11 cellular contexts compared by ENCODE assay signal in genomic region chr6:157762636-157763035, GRCh38.
A peak's percentile ranks its signal among the peaks of the same experiment; 100 is the strongest.
DNase-seq lines count a peak whose midpoint lies in the region; ATAC-seq, FAIRE-seq and TF ChIP-seq lines count a peak whose summit lies in the region.
"Had no signal": no experiment of that assay in that cellular context is flagged by ENCODE, and none has a peak within 500 bp of the region (broad histone marks: within the 10 kb centered on the region; RNA-seq: fewer than 3 reads in every experiment).

No MANE protein-coding gene starts in this region.

- intact Hi-C loops in PC-9 (cut with micrococcal nuclease; ENCODE audit: unreplicated experiment), result loop anchor here (1.0 to 10.0 kb wide), 6 partner anchors 62 to 882 kb away; partner anchors contain the start of genes DYNLT1 and TMEM242

- no peak overlapping the region for H3K4me3 Mint-ChIP-seq in effector memory CD8-positive, alpha-beta T cell

- peaks cover 59% of the 10 kb centered on the region for H3K4me1 ChIP-seq in PC-9 (replicated peaks; ENCODE audit: insufficient read depth)
- H3K4me1 ChIP-seq in small intestine (ENCODE audit: control insufficient read depth in 2 of 2, insufficient read depth in 1 of 2, low read depth in 1 of 2, low read length in 1 of 2), result peaks cover 20 to 25% of the 10 kb centered on the region in 2 donors

- H3K27ac ChIP-seq in PC-9 (peak overlapping the region; percentile 99), small intestine (ENCODE audit: low read depth in 1 of 2, low read length in 1 of 2) (peak overlapping the region; percentile 61 to 95)

- POLR2A ChIA-PET in PC-9 (lab: Charles Lee; ENCODE audit: unreplicated experiment), result no interaction called here

- no peaks in the 10 kb centered on the region for H3K9me3 Mint-ChIP-seq in effector memory CD8-positive, alpha-beta T cell

- ATAC-seq in effector memory CD8-positive, alpha-beta T cell (replicated peaks), result no peak
- ATAC-seq in GM21576 (IDR thresholded peaks at IDR 0.05; ENCODE audit: unreplicated experiment), result no peak

- no peak overlapping the region for H3K4me3 ChIP-seq in PC-9
- no peak overlapping the region for H3K4me3 ChIP-seq in small intestine (ENCODE audit: low read depth in 1 of 2, low read length in 2 of 2)
- H3K4me3 ChIP-seq: spleen had no signal

- H3K27me3 Mint-ChIP-seq in effector memory CD8-positive, alpha-beta T cell, result peaks cover 0 to 6% of the 10 kb centered on the region in 2 donors

- peak overlapping the region; percentile 72 for H3K4me2 ChIP-seq in PC-9

- no peaks in the 10 kb centered on the region for H3K9me3 ChIP-seq in PC-9 (ENCODE audit: insufficient read depth, low read depth)
- no peaks in the 10 kb centered on the region for H3K9me3 ChIP-seq in small intestine (ENCODE audit: control insufficient read depth, low read depth)
- H3K9me3 ChIP-seq: spleen had no signal

- peaks cover 42% of the 10 kb centered on the region for H3F3A ChIP-seq in PC-9 (ENCODE audit: insufficient read depth, low read depth)

- H3K27me3 ChIP-seq in PC-9 (ENCODE audit: insufficient read depth, low read depth) (no peaks in the 10 kb centered on the region), small intestine (ENCODE audit: control insufficient read depth in 2 of 2, insufficient read depth in 2 of 2, low read length in 2 of 2) (no peaks in the 10 kb centered on the region)
- H3K27me3 ChIP-seq: spleen had no signal

- no peaks in the 10 kb centered on the region for H3K9me2 ChIP-seq in PC-9 (ENCODE audit: insufficient read depth)

- no peak overlapping the region for H2AFZ ChIP-seq in PC-9

- H3K27ac Mint-ChIP-seq in effector memory CD8-positive, alpha-beta T cell, result peak overlapping the region; percentile 8 to 61

- no peak; the same call in 1 of the 2 replicates for TF ChIP-seq CTCF in PC-9 (conservative IDR thresholded peaks at IDR 0.05)

- DNase-seq in NCI-H345 (lab: John Stamatoyannopoulos, UW) (peak; percentile 4), NCI-H345 treated with DMSO at 0.1 percent for 48 hours (lab: John Stamatoyannopoulos, UW; ENCODE audit: unreplicated experiment) (no peak), PC-9 (no peak), small intestine (no peak), glomerular visceral epithelial cell (ENCODE audit: extremely low spot score) (no peak), NCI-H748 treated with DMSO at 0.1 percent for 48 hours (lab: John Stamatoyannopoulos, UW) (no peak)
- no peak for DNase-seq in effector memory CD8-positive, alpha-beta T cell
- DNase-seq: activated CD4-positive, alpha-beta T cell treated with anti-CD3 and anti-CD28 coated beads, Interleukin-2, amount 50 U/mL, for 4 hours; spleen had no signal

- FAIRE-seq in small intestine (lab: Jason Lieb, UNC), result no peak
- FAIRE-seq: A204.1 had no signal

- no peaks in the 10 kb centered on the region for H4K20me1 ChIP-seq in PC-9 (ENCODE audit: insufficient read depth)

- WGBS in small intestine, 3 donors, result 29 to 49% (median 40%) methylated on average over 7 of the region's 7 CpGs

- H3K36me3 Mint-ChIP-seq in effector memory CD8-positive, alpha-beta T cell (ENCODE audit: insufficient read depth), result peaks cover 18% of the 10 kb centered on the region

- CTCF ChIA-PET in PC-9 (lab: Charles Lee), result interaction anchor here (0.6 kb wide), 1 partner anchor 9 kb away, joined by 3 read pairs; no protein-coding TSS in a partner anchor

- H3K79me2 ChIP-seq in PC-9 (ENCODE audit: low read depth), result no peaks in the 10 kb centered on the region

- no peaks in the 10 kb centered on the region for H3K36me3 ChIP-seq in PC-9 (ENCODE audit: low read depth)
- no peaks in the 10 kb centered on the region for H3K36me3 ChIP-seq in small intestine (ENCODE audit: control insufficient read depth in 2 of 2, insufficient read depth in 2 of 2, low read length in 2 of 2)
- H3K36me3 ChIP-seq: spleen had no signal

- no TSS peak for BruUV-seq in PC-9 (replicated peaks; lab: Mats Ljungman, UMichigan)

- H3K4me1 Mint-ChIP-seq in effector memory CD8-positive, alpha-beta T cell (ENCODE audit: low read depth in 2 of 2), result peaks cover 31 to 43% of the 10 kb centered on the region in 2 donors
